In the genomic region with DNA sequence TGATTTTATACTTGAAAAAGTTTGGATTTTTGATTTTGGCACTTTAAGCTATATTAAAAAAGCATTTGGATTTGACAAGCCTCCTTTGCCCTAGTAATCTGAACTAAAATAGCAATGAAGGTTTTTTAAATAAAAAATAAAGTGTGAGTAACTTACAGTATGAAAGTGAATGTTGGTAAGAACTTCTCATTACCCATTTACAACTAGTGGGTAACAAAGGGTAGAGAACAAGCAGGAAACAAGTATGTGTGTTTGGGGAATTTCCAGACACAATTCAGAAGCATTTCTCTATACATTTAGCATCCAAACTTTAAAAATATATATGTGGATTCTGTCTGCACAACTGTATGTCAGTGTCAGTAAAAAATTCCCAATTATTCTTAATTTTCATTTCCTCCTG, we compare ENCODE assay signal across 1 cellular context.
TF ChIP-seq lines count a peak whose summit lies in the region.

No MANE protein-coding gene starts in this region.

TF ChIP-seq in HepG2, 621 proteins besides CTCF, POLR2A, EP300 and RAD21:
- TF ChIP-seq, protein P1, sequence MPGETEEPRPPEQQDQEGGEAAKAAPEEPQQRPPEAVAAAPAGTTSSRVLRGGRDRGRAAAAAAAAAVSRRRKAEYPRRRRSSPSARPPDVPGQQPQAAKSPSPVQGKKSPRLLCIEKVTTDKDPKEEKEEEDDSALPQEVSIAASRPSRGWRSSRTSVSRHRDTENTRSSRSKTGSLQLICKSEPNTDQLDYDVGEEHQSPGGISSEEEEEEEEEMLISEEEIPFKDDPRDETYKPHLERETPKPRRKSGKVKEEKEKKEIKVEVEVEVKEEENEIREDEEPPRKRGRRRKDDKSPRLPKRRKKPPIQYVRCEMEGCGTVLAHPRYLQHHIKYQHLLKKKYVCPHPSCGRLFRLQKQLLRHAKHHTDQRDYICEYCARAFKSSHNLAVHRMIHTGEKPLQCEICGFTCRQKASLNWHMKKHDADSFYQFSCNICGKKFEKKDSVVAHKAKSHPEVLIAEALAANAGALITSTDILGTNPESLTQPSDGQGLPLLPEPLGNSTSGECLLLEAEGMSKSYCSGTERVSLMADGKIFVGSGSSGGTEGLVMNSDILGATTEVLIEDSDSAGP (CRISPR knock-in tag; IDR thresholded peaks at IDR 0.05; ENCODE audit: borderline replicate concordance), result no peak
- TF ChIP-seq ONECUT2 (CRISPR knock-in tag; IDR thresholded peaks at IDR 0.05) (no peak), HMG20B (CRISPR knock-in tag; conservative IDR thresholded peaks at IDR 0.05) (no peak), CHD2 (IDR thresholded peaks at IDR 0.05; ENCODE audit: low read depth, low read length) (no peak), HDAC2 (CRISPR knock-in tag; IDR thresholded peaks at IDR 0.05) (no peak), NFKB2 (CRISPR knock-in tag; IDR thresholded peaks at IDR 0.05; ENCODE audit: borderline replicate concordance) (no peak), ZNF274 (CRISPR knock-in tag; IDR thresholded peaks at IDR 0.05) (no peak), ZNF124 (CRISPR knock-in tag; IDR thresholded peaks at IDR 0.05) (no peak), CBX1 (IDR thresholded peaks at IDR 0.05; ENCODE audit: low read depth) (no peak), RORA (CRISPR knock-in tag; IDR thresholded peaks at IDR 0.05) (no peak), ZNF570 (CRISPR knock-in tag; IDR thresholded peaks at IDR 0.05; ENCODE audit: borderline replicate concordance) (no peak), HNRNPH1 (optimal IDR thresholded peaks at IDR 0.05; ENCODE audit: low read depth, low read length) (no peak)
- TF ChIP-seq, protein P2, sequence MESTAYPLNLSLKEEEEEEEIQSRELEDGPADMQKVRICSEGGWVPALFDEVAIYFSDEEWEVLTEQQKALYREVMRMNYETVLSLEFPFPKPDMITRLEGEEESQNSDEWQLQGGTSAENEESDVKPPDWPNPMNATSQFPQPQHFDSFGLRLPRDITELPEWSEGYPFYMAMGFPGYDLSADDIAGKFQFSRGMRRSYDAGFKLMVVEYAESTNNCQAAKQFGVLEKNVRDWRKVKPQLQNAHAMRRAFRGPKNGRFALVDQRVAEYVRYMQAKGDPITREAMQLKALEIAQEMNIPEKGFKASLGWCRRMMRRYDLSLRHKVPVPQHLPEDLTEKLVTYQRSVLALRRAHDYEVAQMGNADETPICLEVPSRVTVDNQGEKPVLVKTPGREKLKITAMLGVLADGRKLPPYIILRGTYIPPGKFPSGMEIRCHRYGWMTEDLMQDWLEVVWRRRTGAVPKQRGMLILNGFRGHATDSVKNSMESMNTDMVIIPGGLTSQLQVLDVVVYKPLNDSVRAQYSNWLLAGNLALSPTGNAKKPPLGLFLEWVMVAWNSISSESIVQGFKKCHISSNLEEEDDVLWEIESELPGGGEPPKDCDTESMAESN (CRISPR knock-in tag; conservative IDR thresholded peaks at IDR 0.05), result no peak
- TF ChIP-seq, protein P3, sequence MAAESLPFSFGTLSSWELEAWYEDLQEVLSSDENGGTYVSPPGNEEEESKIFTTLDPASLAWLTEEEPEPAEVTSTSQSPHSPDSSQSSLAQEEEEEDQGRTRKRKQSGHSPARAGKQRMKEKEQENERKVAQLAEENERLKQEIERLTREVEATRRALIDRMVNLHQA (CRISPR knock-in tag; IDR thresholded peaks at IDR 0.05), result no peak
- TF ChIP-seq, protein P4, sequence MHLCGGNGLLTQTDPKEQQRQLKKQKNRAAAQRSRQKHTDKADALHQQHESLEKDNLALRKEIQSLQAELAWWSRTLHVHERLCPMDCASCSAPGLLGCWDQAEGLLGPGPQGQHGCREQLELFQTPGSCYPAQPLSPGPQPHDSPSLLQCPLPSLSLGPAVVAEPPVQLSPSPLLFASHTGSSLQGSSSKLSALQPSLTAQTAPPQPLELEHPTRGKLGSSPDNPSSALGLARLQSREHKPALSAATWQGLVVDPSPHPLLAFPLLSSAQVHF (CRISPR knock-in tag; IDR thresholded peaks at IDR 0.05), result no peak
- TF ChIP-seq, protein P5, sequence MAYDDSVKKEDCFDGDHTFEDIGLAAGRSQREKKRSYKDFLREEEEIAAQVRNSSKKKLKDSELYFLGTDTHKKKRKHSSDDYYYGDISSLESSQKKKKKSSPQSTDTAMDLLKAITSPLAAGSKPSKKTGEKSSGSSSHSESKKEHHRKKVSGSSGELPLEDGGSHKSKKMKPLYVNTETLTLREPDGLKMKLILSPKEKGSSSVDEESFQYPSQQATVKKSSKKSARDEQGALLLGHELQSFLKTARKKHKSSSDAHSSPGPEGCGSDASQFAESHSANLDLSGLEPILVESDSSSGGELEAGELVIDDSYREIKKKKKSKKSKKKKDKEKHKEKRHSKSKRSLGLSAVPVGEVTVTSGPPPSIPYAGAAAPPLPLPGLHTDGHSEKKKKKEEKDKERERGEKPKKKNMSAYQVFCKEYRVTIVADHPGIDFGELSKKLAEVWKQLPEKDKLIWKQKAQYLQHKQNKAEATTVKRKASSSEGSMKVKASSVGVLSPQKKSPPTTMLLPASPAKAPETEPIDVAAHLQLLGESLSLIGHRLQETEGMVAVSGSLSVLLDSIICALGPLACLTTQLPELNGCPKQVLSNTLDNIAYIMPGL (CRISPR knock-in tag; IDR thresholded peaks at IDR 0.05; ENCODE audit: borderline replicate concordance in 1 of 2, low read depth in 1 of 2), result no peak
